Comparison of ENCODE assay signal across 8 cellular contexts in genomic region chr22:46763051-46763705, GRCh38. TPM values are rescaled to one million over a fixed set of nuclear protein-coding genes. Genes with fewer than 3 reads are reported as not detected.
DNase-seq lines count a peak whose midpoint lies in the region; ATAC-seq and TF ChIP-seq lines count a peak whose summit lies in the region.

No MANE protein-coding gene starts in this region.

- CTCF ChIA-PET in HEK293 (lab: Yijun Ruan, JAX): interaction anchor here (0.6 to 12.2 kb wide), 5 partner anchors 11 to 395 kb away, joined by 3 to 223 read pairs (median 5); no protein-coding TSS in a partner anchor
- CTCF ChIA-PET in PC-3 (lab: Charles Lee): no interaction called here

- H2AFZ ChIP-seq in PC-3 (ENCODE audit: low read length): peak overlapping the region; percentile 81

- intact Hi-C loops in PC-3 (cut with micrococcal nuclease) (loop anchor here (2.0 to 10.0 kb wide), 2 partner anchors 20 to 198 kb away; no protein-coding TSS in a partner anchor), posterior vena cava (cut with DNase I) (no loop called here)

- H3K9ac ChIP-seq in PC-3 (ENCODE audit: low read length): peak overlapping the region; percentile 100

- DNase-seq in PC-3 (no peak), caudate nucleus (lab: John Stamatoyannopoulos, UW) (peak in 2 of 61 donors; percentile 12 to 66), left lobe of liver (ENCODE audit: low spot score) (no peak), thoracic aorta (ENCODE audit: low spot score) (no peak), NCI-H2227 (lab: John Stamatoyannopoulos, UW; ENCODE audit: unreplicated experiment) (no peak), posterior vena cava (ENCODE audit: low spot score) (no peak)

- H3K27ac ChIP-seq in HEK293 (ENCODE audit: extremely low read depth, low read depth, low read length) (peak overlapping the region; percentile 91; the same call in 1 of the 2 replicates), PC-3 (ENCODE audit: low read length) (peak overlapping the region; percentile 80; the same call in 1 of the 2 replicates), caudate nucleus (ENCODE audit: low read depth, low read length) (peak overlapping the region; percentile 74), thoracic aorta (peak overlapping the region; percentile 96 to 98)

- no peaks in the 10 kb centered on the region for H4K20me1 ChIP-seq in PC-3 (ENCODE audit: low read length)

- POLR2A ChIA-PET in HEK293 (lab: Yijun Ruan, JAX) (interaction anchor here (0.9 to 2.4 kb wide), 24 partner anchors 9 to 200 kb away, joined by 3 to 86 read pairs (median 6); no protein-coding TSS in a partner anchor), PC-3 (lab: Charles Lee; ENCODE audit: unreplicated experiment) (interaction anchor here (0.5 to 1.1 kb wide), 4 partner anchors 9 to 365 kb away, joined by 3 to 11 read pairs (median 4); no protein-coding TSS in a partner anchor)

- no TSS peak for BruUV-seq in PC-3 (replicated peaks; lab: Mats Ljungman, UMichigan)

- H3K9me3 ChIP-seq in HEK293 (ENCODE audit: control insufficient read depth, insufficient read depth, low read depth, low read length) (no peaks in the 10 kb centered on the region), PC-3 (ENCODE audit: low read length) (no peaks in the 10 kb centered on the region), thoracic aorta (no peaks in the 10 kb centered on the region)

- TF ChIP-seq CTCF in HEK293 (tag by site-specific recombination; IDR thresholded peaks at IDR 0.05): no peak
- TF ChIP-seq CTCF in PC-3 (conservative IDR thresholded peaks at IDR 0.05; ENCODE audit: low read depth, low read length): no peak
- no peak for TF ChIP-seq CTCF in thoracic aorta (IDR thresholded peaks at IDR 0.05)

- ATAC-seq in GM18498 (IDR thresholded peaks at IDR 0.05; ENCODE audit: unreplicated experiment): peak; percentile 54
- ATAC-seq in PC-3: no peak
- peak; percentile 1 for ATAC-seq in left lobe of liver
- ATAC-seq in thoracic aorta (ENCODE audit: insufficient number of reproducible peaks, low FRiP score, low read depth): no peak

- H3F3A ChIP-seq in PC-3 (ENCODE audit: low read length, unreplicated experiment): no peaks in the 10 kb centered on the region

- H3K4me2 ChIP-seq in PC-3 (ENCODE audit: low read length): peak overlapping the region; percentile 94

- H3K4me3 ChIP-seq in HEK293 (ENCODE audit: low read depth, low read length) (peak overlapping the region; percentile 77), PC-3 (ENCODE audit: low read length) (peak overlapping the region; percentile 100), thoracic aorta (peak overlapping the region; percentile 90)

- H3K4me1 ChIP-seq in HEK293 (ENCODE audit: control insufficient read depth, insufficient read depth, low read length) (peaks cover 3% of the 10 kb centered on the region; the same call in 1 of the 2 replicates), PC-3 (ENCODE audit: insufficient read depth, low read length) (peaks cover 19% of the 10 kb centered on the region), thoracic aorta (ENCODE audit: control insufficient read depth in 1 of 2, low read depth in 2 of 2) (peaks cover 25 to 43% of the 10 kb centered on the region in 2 donors)

- H3K79me2 ChIP-seq in PC-3 (ENCODE audit: low read length): peaks cover 70% of the 10 kb centered on the region

- H3K27me3 ChIP-seq in PC-3 (ENCODE audit: low read length) (no peaks in the 10 kb centered on the region), thoracic aorta (replicated peaks; ENCODE audit: insufficient read depth) (no peaks in the 10 kb centered on the region)

- H3K36me3 ChIP-seq in HEK293 (ENCODE audit: control insufficient read depth in 2 of 2, insufficient read depth in 1 of 2, low read length in 2 of 2) (peaks cover 0 to 14% of the 10 kb centered on the region in 2 experiments; a peak in 2 of 3 replicates), PC-3 (ENCODE audit: low read depth, low read length) (no peaks in the 10 kb centered on the region), thoracic aorta (no peaks in the 10 kb centered on the region)

- H3K9me2 ChIP-seq in PC-3 (replicated peaks; ENCODE audit: low read length): no peaks in the 10 kb centered on the region

TF ChIP-seq in HEK293, 187 proteins besides CTCF, POLR2A, EP300 and RAD21 (continues in another document):
- TF ChIP-seq, protein P1, sequence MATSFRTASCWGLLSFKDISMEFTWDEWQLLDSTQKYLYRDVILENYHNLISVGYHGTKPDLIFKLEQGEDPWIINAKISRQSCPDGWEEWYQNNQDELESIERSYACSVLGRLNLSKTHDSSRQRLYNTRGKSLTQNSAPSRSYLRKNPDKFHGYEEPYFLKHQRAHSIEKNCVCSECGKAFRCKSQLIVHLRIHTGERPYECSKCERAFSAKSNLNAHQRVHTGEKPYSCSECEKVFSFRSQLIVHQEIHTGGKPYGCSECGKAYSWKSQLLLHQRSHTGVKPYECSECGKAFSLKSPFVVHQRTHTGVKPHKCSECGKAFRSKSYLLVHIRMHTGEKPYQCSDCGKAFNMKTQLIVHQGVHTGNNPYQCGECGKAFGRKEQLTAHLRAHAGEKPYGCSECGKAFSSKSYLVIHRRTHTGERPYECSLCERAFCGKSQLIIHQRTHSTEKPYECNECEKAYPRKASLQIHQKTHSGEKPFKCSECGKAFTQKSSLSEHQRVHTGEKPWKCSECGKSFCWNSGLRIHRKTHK (tag by site-specific recombination; IDR thresholded peaks at IDR 0.05): no peak
- TF ChIP-seq, protein P2, sequence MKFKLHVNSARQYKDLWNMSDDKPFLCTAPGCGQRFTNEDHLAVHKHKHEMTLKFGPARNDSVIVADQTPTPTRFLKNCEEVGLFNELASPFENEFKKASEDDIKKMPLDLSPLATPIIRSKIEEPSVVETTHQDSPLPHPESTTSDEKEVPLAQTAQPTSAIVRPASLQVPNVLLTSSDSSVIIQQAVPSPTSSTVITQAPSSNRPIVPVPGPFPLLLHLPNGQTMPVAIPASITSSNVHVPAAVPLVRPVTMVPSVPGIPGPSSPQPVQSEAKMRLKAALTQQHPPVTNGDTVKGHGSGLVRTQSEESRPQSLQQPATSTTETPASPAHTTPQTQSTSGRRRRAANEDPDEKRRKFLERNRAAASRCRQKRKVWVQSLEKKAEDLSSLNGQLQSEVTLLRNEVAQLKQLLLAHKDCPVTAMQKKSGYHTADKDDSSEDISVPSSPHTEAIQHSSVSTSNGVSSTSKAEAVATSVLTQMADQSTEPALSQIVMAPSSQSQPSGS (tag by site-specific recombination; IDR thresholded peaks at IDR 0.05; ENCODE audit: low read depth): no peak
- no peak for TF ChIP-seq ZNF792 (tag by site-specific recombination; IDR thresholded peaks at IDR 0.05)
- TF ChIP-seq GLIS2 (tag by site-specific recombination; IDR thresholded peaks at IDR 0.05): peak; percentile 61; the same call in 1 of the 2 replicates
- TF ChIP-seq, protein P3, sequence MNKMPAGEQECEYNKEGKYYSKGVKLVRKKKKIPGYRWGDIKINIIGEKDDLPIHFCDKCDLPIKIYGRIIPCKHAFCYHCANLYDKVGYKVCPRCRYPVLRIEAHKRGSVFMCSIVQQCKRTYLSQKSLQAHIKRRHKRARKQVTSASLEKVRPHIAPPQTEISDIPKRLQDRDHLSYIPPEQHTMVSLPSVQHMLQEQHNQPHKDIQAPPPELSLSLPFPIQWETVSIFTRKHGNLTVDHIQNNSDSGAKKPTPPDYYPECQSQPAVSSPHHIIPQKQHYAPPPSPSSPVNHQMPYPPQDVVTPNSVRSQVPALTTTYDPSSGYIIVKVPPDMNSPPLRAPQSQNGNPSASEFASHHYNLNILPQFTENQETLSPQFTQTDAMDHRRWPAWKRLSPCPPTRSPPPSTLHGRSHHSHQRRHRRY (tag by site-specific recombination; IDR thresholded peaks at IDR 0.05): no peak
- TF ChIP-seq REPIN1 (tag by site-specific recombination; IDR thresholded peaks at IDR 0.05; ENCODE audit: low read depth): no peak
- 0 out of 2 replicates have a peak, but pooled peaks have one; percentile 2 for TF ChIP-seq KLF9 (tag by site-specific recombination; IDR thresholded peaks at IDR 0.05; ENCODE audit: low read depth)
- TF ChIP-seq PRDM10 (tag by site-specific recombination; IDR thresholded peaks at IDR 0.05): peak; percentile 21; the same call in 1 of the 2 replicates

RNA-seq across cellular contexts. Expression of gene TBC1D22A, which starts 0.7 kb away (rescaled TPM):
- total RNA-seq in PC-3 (2014; rRNA removed): 12.2 and 14.3 TPM in 2 replicates
- 12.4 TPM for total RNA-seq in left lobe of liver
- 10 to 100 TPM; 28.9 to 31.3 TPM for total RNA-seq in thoracic aorta
- 10 to 100 TPM; 19.3 to 21.7 TPM for total RNA-seq in posterior vena cava

RNA-seq across cellular contexts. Expression of gene CERK, which starts 25.1 kb away (rescaled TPM):
- total RNA-seq in PC-3 (2014; rRNA removed) (21.6 and 24.1 TPM in 2 replicates), left lobe of liver (22.0 TPM), thoracic aorta (10 to 100 TPM; 65.5 to 72.8 TPM), posterior vena cava (10 to 100 TPM; 25.4 to 36.4 TPM)

Comparison
In these comparisons a context has a peak if more than half of its experiments do, and no peak if none do; other contexts are left out.
1. ATAC-seq: peak in GM18498 (single experiment) and left lobe of liver (single experiment); none in PC-3 (single experiment) and thoracic aorta (single experiment).
2. Peak in every context shown above with its lines, with median percentiles within 50 percentile points of each other: H3K27ac ChIP-seq and H3K4me3 ChIP-seq.